8 cellular contexts compared by ENCODE assay signal in genomic region chrX:48918644-48919340, GRCh38. TPM values are rescaled to one million over a fixed set of nuclear protein-coding genes. Genes with fewer than 3 reads are reported as not detected.
DNase-seq lines count a peak whose midpoint lies in the region; ATAC-seq and TF ChIP-seq lines count a peak whose summit lies in the region.

Gene PIM2, minus strand, starts transcription at chrX:48919024. Its CDS starts 190 bp downstream, at chrX:48918834.

- ATAC-seq in GM19324 (IDR thresholded peaks at IDR 0.05; ENCODE audit: low FRiP score, unreplicated experiment), result peak; percentile 76
- peak; percentile 61 for ATAC-seq in HG03469 (IDR thresholded peaks at IDR 0.05; ENCODE audit: unreplicated experiment)

- DNase-seq in BJ (ENCODE audit: low read depth) (no peak), NCI-H526 (lab: John Stamatoyannopoulos, UW) (peak; percentile 94 to 97), left kidney (ENCODE audit: low read depth, low spot score) (peak; percentile 97)
- peak; percentile 88 to 91 for DNase-seq in activated CD4-positive, alpha-beta T cell treated with anti-CD3 and anti-CD28 coated beads for 4 hours
- peak; percentile 89 for DNase-seq in stimulated activated CD4-positive, alpha-beta T cell treated with anti-CD3 and anti-CD28 coated beads, Interleukin-2, amount 100 ng/mL, for 24 hours

- H3K27ac ChIP-seq in cingulate gyrus (ENCODE audit: low read depth, low read length), result peak within 1 kb of the TSS; percentile 69

- CTCF ChIA-PET in BJ (lab: Yijun Ruan, JAX), result no interaction called here

- no peaks in the 10 kb centered on the region for H3K27me3 ChIP-seq in BJ (ENCODE audit: control insufficient read depth, insufficient read depth, low read length)

- POLR2A ChIA-PET in BJ (lab: Charles Lee), result interaction anchor here (0.6 kb wide), 1 partner anchor 34 kb away, joined by 6 read pairs; no protein-coding TSS in a partner anchor

- TF ChIP-seq CTCF in BJ (IDR thresholded peaks at IDR 0.05; ENCODE audit: insufficient read depth, low read depth, low read length), result no peak

- H3K4me3 ChIP-seq in BJ (ENCODE audit: low read depth, low read length), result peak within 1 kb of the TSS; percentile 72

- peaks cover 10% of the 10 kb centered on the region for H3K36me3 ChIP-seq in BJ (ENCODE audit: control insufficient read depth, insufficient read depth, low read length)

RNA-seq across cellular contexts. Expression of gene PIM2, which starts in this region (rescaled TPM):
- polyA plus RNA-seq in BJ (2011; rRNA removed), result 5.6 and 8.0 TPM in 2 replicates
- 4.5 and 5.9 TPM in 2 replicates for polyA minus RNA-seq in BJ (2011; rRNA and poly(A)+ RNA removed)
